In genomic region chr2:161992526-161992925, GRCh38 we compare ENCODE assay signal across 9 cellular contexts.
A peak's percentile ranks its signal among the peaks of the same experiment; 100 is the strongest.
DNase-seq lines count a peak whose midpoint lies in the region; ATAC-seq and TF ChIP-seq lines count a peak whose summit lies in the region.
"Had no signal": no experiment of that assay in that cellular context is flagged by ENCODE, and none has a peak within 500 bp of the region (broad histone marks: within the 10 kb centered on the region; RNA-seq: fewer than 3 reads in every experiment).

No MANE protein-coding gene starts in this region.

- H3K4me1 Mint-ChIP-seq in activated naive CD8-positive, alpha-beta T cell treated with anti-CD3 and anti-CD28 coated beads, Interleukin-2, amount 10 ng/mL, durations not matched to agents 7 days and 5 days = peaks cover 64% of the 10 kb centered on the region
- H3K4me1 Mint-ChIP-seq in MCF 10A (ENCODE audit: insufficient read depth, unreplicated experiment) = peaks cover 12% of the 10 kb centered on the region

- TF ChIP-seq CTCF in PC-3 (conservative IDR thresholded peaks at IDR 0.05; ENCODE audit: low read depth, low read length) (no peak), MCF 10A (IDR thresholded peaks at IDR 0.05; ENCODE audit: unreplicated experiment) (no peak)

- H2AFZ ChIP-seq in PC-3 (ENCODE audit: low read length) = no peak overlapping the region

- no peaks in the 10 kb centered on the region for H4K20me1 ChIP-seq in PC-3 (ENCODE audit: low read length)

- BruUV-seq in PC-3 (replicated peaks; lab: Mats Ljungman, UMichigan) (TSS peak; percentile 56), MCF 10A (replicated peaks; lab: Mats Ljungman, UMichigan) (no TSS peak)

- H3K9ac ChIP-seq in PC-3 (ENCODE audit: low read length) = no peak overlapping the region

- H3K79me2 ChIP-seq in PC-3 (ENCODE audit: low read length) = no peaks in the 10 kb centered on the region

- DNase-seq in activated gamma-delta T cell treated with Interleukin-2 at 50 U/mL for 16 hours = peak; percentile 58
- no peak for DNase-seq in activated gamma-delta T cell (lab: John Stamatoyannopoulos, UW)
- DNase-seq in PC-3 = no peak
- peak; percentile 50 for DNase-seq in activated naive CD8-positive, alpha-beta T cell treated with anti-CD3 and anti-CD28 coated beads, Interleukin-2, amount 10 ng/mL, durations not matched to agents 7 days and 5 days
- peak; percentile 23 to 32 for DNase-seq in stimulated activated CD8-positive, alpha-beta memory T cell treated with anti-CD3 and anti-CD28 coated beads, Interleukin-2, amount 100 ng/mL, for 48 hours (ENCODE audit: low read depth in 2 of 2)
- no peak for DNase-seq in NCI-H1930 (lab: John Stamatoyannopoulos, UW)
- DNase-seq in AG08396 (ENCODE audit: low spot score) = no peak
- DNase-seq in MCF 10A (ENCODE audit: unreplicated experiment) = no peak
- DNase-seq: naive B cell had no signal

- ATAC-seq in PC-3 = no peak
- peak; percentile 87 for ATAC-seq in activated naive CD8-positive, alpha-beta T cell treated with anti-CD3 and anti-CD28 coated beads, Interleukin-2, amount 10 ng/mL, durations not matched to agents 7 days and 5 days (ENCODE audit: low read depth)

- H3K4me1 ChIP-seq in PC-3 (ENCODE audit: insufficient read depth, low read length) = peaks cover 32% of the 10 kb centered on the region

- POLR2A ChIA-PET in PC-3 (lab: Charles Lee; ENCODE audit: unreplicated experiment) = no interaction called here
- POLR2A ChIA-PET in activated naive CD8-positive, alpha-beta T cell treated with anti-CD3 and anti-CD28 coated beads, Interleukin-2, amount 10 ng/mL, durations not matched to agents 7 days and 5 days (lab: Charles Lee) = interaction anchor here (0.8 to 8.1 kb wide), 14 partner anchors 12 to 133 kb away, joined by 3 to 111 read pairs (median 4); partner anchors contain the start of gene DPP4
- POLR2A ChIA-PET in MCF 10A (lab: Yijun Ruan, JAX) = interaction anchor here (1.0 kb wide), 1 partner anchor 21 kb away, joined by 4 read pairs; no protein-coding TSS in a partner anchor

- H3K9me3 ChIP-seq in PC-3 (ENCODE audit: low read length) = no peaks in the 10 kb centered on the region

- H3K4me3 Mint-ChIP-seq in activated naive CD8-positive, alpha-beta T cell treated with anti-CD3 and anti-CD28 coated beads, Interleukin-2, amount 10 ng/mL, durations not matched to agents 7 days and 5 days = peak overlapping the region; percentile 79
- H3K4me3 Mint-ChIP-seq in MCF 10A (ENCODE audit: unreplicated experiment) = no peak overlapping the region

- H3K4me2 ChIP-seq in PC-3 (ENCODE audit: low read length) = 0 out of 2 replicates have a peak overlapping the region, but pooled peaks have one; percentile 8

- intact Hi-C loops in PC-3 (cut with micrococcal nuclease) = no loop called here
- intact Hi-C loops in MCF 10A (cut with micrococcal nuclease) = no loop called here

- peak overlapping the region; percentile 94 for H3K27ac Mint-ChIP-seq in activated naive CD8-positive, alpha-beta T cell treated with anti-CD3 and anti-CD28 coated beads, Interleukin-2, amount 10 ng/mL, durations not matched to agents 7 days and 5 days
- no peak overlapping the region for H3K27ac Mint-ChIP-seq in MCF 10A (ENCODE audit: low read depth, unreplicated experiment)

- H3K4me3 ChIP-seq in PC-3 (ENCODE audit: low read length) = no peak overlapping the region

- H3K27me3 ChIP-seq in PC-3 (ENCODE audit: low read length) = no peaks in the 10 kb centered on the region

- CTCF ChIA-PET in PC-3 (lab: Charles Lee) (no interaction called here), MCF 10A (lab: Yijun Ruan, JAX) (interaction anchor here (1.2 to 2.1 kb wide), 4 partner anchors 11 to 132 kb away, joined by 3 to 5 read pairs (median 4); no protein-coding TSS in a partner anchor)

- H3K9me3 Mint-ChIP-seq in activated naive CD8-positive, alpha-beta T cell treated with anti-CD3 and anti-CD28 coated beads, Interleukin-2, amount 10 ng/mL, durations not matched to agents 7 days and 5 days = no peaks in the 10 kb centered on the region
- H3K9me3 Mint-ChIP-seq in MCF 10A (ENCODE audit: unreplicated experiment) = no peaks in the 10 kb centered on the region
- H3K9me3 Mint-ChIP-seq: naive B cell had no signal

- no peak overlapping the region for H3K27ac ChIP-seq in PC-3 (ENCODE audit: low read length)

- no peaks in the 10 kb centered on the region for H3K36me3 ChIP-seq in PC-3 (ENCODE audit: low read depth, low read length)

- peaks cover 75% of the 10 kb centered on the region for H3K36me3 Mint-ChIP-seq in activated naive CD8-positive, alpha-beta T cell treated with anti-CD3 and anti-CD28 coated beads, Interleukin-2, amount 10 ng/mL, durations not matched to agents 7 days and 5 days
- H3K36me3 Mint-ChIP-seq in MCF 10A (ENCODE audit: insufficient read depth, unreplicated experiment) = no peaks in the 10 kb centered on the region
- H3K36me3 Mint-ChIP-seq: naive B cell had no signal

- no peaks in the 10 kb centered on the region for H3F3A ChIP-seq in PC-3 (ENCODE audit: low read length, unreplicated experiment)

- H3K27me3 Mint-ChIP-seq in activated naive CD8-positive, alpha-beta T cell treated with anti-CD3 and anti-CD28 coated beads, Interleukin-2, amount 10 ng/mL, durations not matched to agents 7 days and 5 days = no peaks in the 10 kb centered on the region
- H3K27me3 Mint-ChIP-seq in MCF 10A (ENCODE audit: insufficient read depth, unreplicated experiment) = no peaks in the 10 kb centered on the region

- no peaks in the 10 kb centered on the region for H3K9me2 ChIP-seq in PC-3 (replicated peaks; ENCODE audit: low read length)

Comparison
In these comparisons a context has a peak if more than half of its experiments do, and no peak if none do; other contexts are left out.
1. DNase-seq: peak in activated gamma-delta T cell treated with Interleukin-2 at 50 U/mL for 16 hours (single experiment), activated naive CD8-positive, alpha-beta T cell treated with anti-CD3 and anti-CD28 coated beads, Interleukin-2, amount 10 ng/mL, durations not matched to agents 7 days and 5 days (single experiment) and stimulated activated CD8-positive, alpha-beta memory T cell treated with anti-CD3 and anti-CD28 coated beads, Interleukin-2, amount 100 ng/mL, for 48 hours (2 of 2); none in activated gamma-delta T cell (single experiment), PC-3 (single experiment), NCI-H1930 (0 of 2), AG08396 (single experiment) and MCF 10A (single experiment).